ENCODE assay signal across 8 cellular contexts in genomic region chr9:134642385-134643181, GRCh38. TPM values are rescaled to one million over a fixed set of nuclear protein-coding genes. Genes with fewer than 3 reads are reported as not detected.
DNase-seq lines count a peak whose midpoint lies in the region; ATAC-seq, FAIRE-seq and TF ChIP-seq lines count a peak whose summit lies in the region.

No MANE protein-coding gene starts in this region.

- H3K4me3 ChIP-seq in choroid plexus epithelial cell (ENCODE audit: low read depth, low read length) (peak overlapping the region; percentile 85), right lobe of liver (peak overlapping the region; percentile 23 to 46 (median 28)), thoracic aorta (peak overlapping the region; percentile 87)

- H3K27ac Mint-ChIP-seq in activated naive CD8-positive, alpha-beta T cell treated with anti-CD3 and anti-CD28 coated beads for 36 hours: no peak overlapping the region

- TF ChIP-seq POLR2A in right lobe of liver (IDR thresholded peaks at IDR 0.05): no peak

- H3K27me3 ChIP-seq in right lobe of liver: no peaks in the 10 kb centered on the region
- H3K27me3 ChIP-seq in thoracic aorta (replicated peaks; ENCODE audit: insufficient read depth): no peaks in the 10 kb centered on the region

- 2% methylated on average over 11 of the region's 37 CpGs for WGBS in right lobe of liver (ENCODE audit: insufficient coverage, low coverage, low lambda C conversion rate, missing lambda C conversion rate)

- TF ChIP-seq CTCF in choroid plexus epithelial cell (conservative IDR thresholded peaks at IDR 0.05; ENCODE audit: low read depth, low read length) (peak; percentile 61), right lobe of liver (IDR thresholded peaks at IDR 0.05) (peak in 1 of 4 donors; percentile 12), thoracic aorta (IDR thresholded peaks at IDR 0.05) (peak; percentile 20)

- H3K27me3 Mint-ChIP-seq in activated naive CD8-positive, alpha-beta T cell treated with anti-CD3 and anti-CD28 coated beads for 36 hours: peaks cover 30% of the 10 kb centered on the region

- H3K27ac ChIP-seq in right lobe of liver: peak overlapping the region in 2 of 3 donors; percentile 24 to 76
- H3K27ac ChIP-seq in thoracic aorta: peak overlapping the region; percentile 92 to 94

- H3K9me3 Mint-ChIP-seq in activated naive CD8-positive, alpha-beta T cell treated with anti-CD3 and anti-CD28 coated beads for 36 hours: no peaks in the 10 kb centered on the region

- no peak overlapping the region for H3K4me3 Mint-ChIP-seq in activated naive CD8-positive, alpha-beta T cell treated with anti-CD3 and anti-CD28 coated beads for 36 hours

- H3K4me1 ChIP-seq in right lobe of liver: no peaks in the 10 kb centered on the region
- H3K4me1 ChIP-seq in thoracic aorta (ENCODE audit: control insufficient read depth in 1 of 2, low read depth in 2 of 2): peaks cover 23 to 31% of the 10 kb centered on the region in 2 donors

- peak; percentile 59 for DNase-seq in HTR-8/SVneo (ENCODE audit: insufficient read length, low spot score)
- DNase-seq in choroid plexus epithelial cell (ENCODE audit: low read depth): peak; percentile 82
- DNase-seq in right lobe of liver: no peak
- no peak for DNase-seq in thoracic aorta (ENCODE audit: low spot score)
- DNase-seq in activated naive CD8-positive, alpha-beta T cell treated with anti-CD3 and anti-CD28 coated beads for 36 hours: no peak

- no peaks in the 10 kb centered on the region for H3K4me1 Mint-ChIP-seq in activated naive CD8-positive, alpha-beta T cell treated with anti-CD3 and anti-CD28 coated beads for 36 hours

- ATAC-seq in right lobe of liver: peak in 2 of 4 donors; percentile 12 to 18
- ATAC-seq in thoracic aorta (ENCODE audit: insufficient number of reproducible peaks, low FRiP score, low read depth): no peak
- ATAC-seq in GM18858 (IDR thresholded peaks at IDR 0.05; ENCODE audit: unreplicated experiment): no peak
- ATAC-seq in GM21390 (IDR thresholded peaks at IDR 0.05; ENCODE audit: unreplicated experiment): no peak
- ATAC-seq in GM18519 (IDR thresholded peaks at IDR 0.05; ENCODE audit: low FRiP score, unreplicated experiment): no peak

- H3K36me3 Mint-ChIP-seq in activated naive CD8-positive, alpha-beta T cell treated with anti-CD3 and anti-CD28 coated beads for 36 hours: no peaks in the 10 kb centered on the region

- H3K9me3 ChIP-seq in right lobe of liver: no peaks in the 10 kb centered on the region
- no peaks in the 10 kb centered on the region for H3K9me3 ChIP-seq in thoracic aorta

- intact Hi-C loops in right lobe of liver (cut with DNase I): no loop called here

- FAIRE-seq in HTR-8/SVneo (lab: Jason Lieb, UNC): no peak

- H3K36me3 ChIP-seq in right lobe of liver: no peaks in the 10 kb centered on the region
- no peaks in the 10 kb centered on the region for H3K36me3 ChIP-seq in thoracic aorta

RNA-seq across cellular contexts. Expression of gene COL5A1, which starts 1.0 kb away (rescaled TPM):
- 10 to 100 TPM in 2 of 6 experiments, 1 to 10 TPM in 4; 1.5 to 17.0 (median 7.7) TPM for total RNA-seq in right lobe of liver
- total RNA-seq in thoracic aorta: 100 to 1,000 TPM; 127 to 129 TPM
- total RNA-seq in activated naive CD8-positive, alpha-beta T cell treated with anti-CD3 and anti-CD28 coated beads for 36 hours: under 1 TPM; 0.23 to 0.24 TPM

Comparison
In these comparisons a context has a peak if more than half of its experiments do, and no peak if none do; other contexts are left out.
1. DNase-seq: peak in HTR-8/SVneo (single experiment) and choroid plexus epithelial cell (single experiment); none in right lobe of liver (0 of 3), thoracic aorta (single experiment) and activated naive CD8-positive, alpha-beta T cell treated with anti-CD3 and anti-CD28 coated beads for 36 hours (single experiment).
2. H3K4me3 ChIP-seq: peak in every context shown above with its lines; median percentile 87 in thoracic aorta; 85 in choroid plexus epithelial cell; 28 in right lobe of liver.
3. RNA of gene COL5A1, which starts 1.0 kb away (total RNA-seq): 127 to 129 TPM in thoracic aorta; 1.5 to 17.0 TPM in right lobe of liver and 0.23 to 0.24 TPM in activated naive CD8-positive, alpha-beta T cell treated with anti-CD3 and anti-CD28 coated beads for 36 hours; every median in the first group is over 4 times any median in the second.